12 cellular contexts compared by ENCODE assay signal in the genomic region with DNA sequence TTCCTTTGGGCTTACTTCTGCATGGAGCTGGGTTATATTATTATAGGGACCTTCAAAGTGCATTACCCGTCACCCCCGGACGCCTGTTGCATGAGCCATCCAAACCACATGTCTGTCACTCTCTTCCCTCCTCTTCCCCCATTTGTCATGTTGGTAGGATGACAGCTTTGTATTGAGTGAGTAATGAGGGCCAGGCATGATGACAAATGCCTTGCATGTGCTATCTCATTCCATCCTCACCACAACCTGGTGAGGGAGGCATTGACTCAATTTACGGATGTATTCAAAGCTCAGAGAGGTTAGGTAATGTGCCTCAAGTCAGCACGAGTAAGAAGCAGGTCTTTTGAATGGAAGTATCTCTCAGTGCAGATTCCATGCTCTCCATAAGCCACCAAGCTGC.
A peak's percentile ranks its signal among the peaks of the same experiment; 100 is the strongest.
DNase-seq lines count a peak whose midpoint lies in the region; ATAC-seq, FAIRE-seq and TF ChIP-seq lines count a peak whose summit lies in the region.
"Had no signal": no experiment of that assay in that cellular context is flagged by ENCODE, and none has a peak within 500 bp of the region (broad histone marks: within the 10 kb centered on the region; RNA-seq: fewer than 3 reads in every experiment).

No MANE protein-coding gene starts in this region.

- TF ChIP-seq CTCF in RWPE1 (conservative IDR thresholded peaks at IDR 0.05; ENCODE audit: low read depth) (no peak), fibroblast of mammary gland (conservative IDR thresholded peaks at IDR 0.05; ENCODE audit: control insufficient read depth, insufficient read depth, low read depth, low read length) (no peak), vagina (IDR thresholded peaks at IDR 0.05) (no peak), mucosa of descending colon (IDR thresholded peaks at IDR 0.05) (no peak)

- H3K36me3 ChIP-seq in vagina (no peaks in the 10 kb centered on the region), mucosa of descending colon (ENCODE audit: low read depth) (no peaks in the 10 kb centered on the region)
- H3K36me3 ChIP-seq: prostate gland had no signal

- H3K4me3 ChIP-seq in fibroblast of mammary gland (ENCODE audit: control insufficient read depth, low read depth, low read length): no peak overlapping the region
- no peak overlapping the region for H3K4me3 ChIP-seq in vagina
- no peak overlapping the region for H3K4me3 ChIP-seq in mucosa of descending colon
- H3K4me3 ChIP-seq: prostate gland had no signal

- CTCF ChIA-PET in RWPE1 (lab: Yijun Ruan, JAX): interaction anchor here (0.6 to 1.2 kb wide), 6 partner anchors 9 to 264 kb away, joined by 3 to 7 read pairs (median 4); no protein-coding TSS in a partner anchor

- no peaks in the 10 kb centered on the region for H3K4me1 ChIP-seq in vagina
- H3K4me1 ChIP-seq in mucosa of descending colon (ENCODE audit: low read depth): no peaks in the 10 kb centered on the region

- FAIRE-seq in urothelium cell line (lab: Jason Lieb, UNC): peak; percentile 96
- FAIRE-seq: GM12891 had no signal

- no peaks in the 10 kb centered on the region for H3K27me3 ChIP-seq in vagina

- DNase-seq in stimulated activated CD4-positive, alpha-beta T cell treated with anti-CD3 and anti-CD28 coated beads, Interleukin-15, amount 100 ng/mL, for 24 hours: peak; percentile 9
- DNase-seq in stimulated activated CD4-positive, alpha-beta T cell treated with anti-CD3 and anti-CD28 coated beads, Interleukin-4, amount 100 ng/mL, for 24 hours: no peak
- DNase-seq in RWPE1 (ENCODE audit: low spot score) (peak; percentile 72), fibroblast of mammary gland (ENCODE audit: low read depth) (peak; percentile 81), urothelium cell line (ENCODE audit: low spot score) (peak; percentile 75), vagina (ENCODE audit: extremely low spot score in 2 of 2) (no peak), mucosa of descending colon (no peak)
- DNase-seq: CD8-positive, alpha-beta T cell had no signal

- ATAC-seq in HG03565 (IDR thresholded peaks at IDR 0.05; ENCODE audit: unreplicated experiment) (no peak), mucosa of descending colon (no peak)
- ATAC-seq: CD8-positive, alpha-beta T cell; WTC11 had no signal

- no peaks in the 10 kb centered on the region for H3K9me3 ChIP-seq in vagina
- no peaks in the 10 kb centered on the region for H3K9me3 ChIP-seq in mucosa of descending colon
- H3K9me3 ChIP-seq: prostate gland had no signal

- POLR2A ChIA-PET in RWPE1 (lab: Yijun Ruan, JAX; ENCODE audit: low non-redundant PET): no interaction called here

- H3K27ac ChIP-seq in RWPE1 (no peak overlapping the region), vagina (no peak overlapping the region)
- H3K27ac ChIP-seq: prostate gland had no signal

- intact Hi-C loops in vagina (cut with DNase I): no loop called here
- intact Hi-C loops in mucosa of descending colon (cut with DNase I, micrococcal nuclease): no loop called here

- no peak for TF ChIP-seq POLR2A in vagina (IDR thresholded peaks at IDR 0.05)

Comparison
In these comparisons a context has a peak if more than half of its experiments do, and no peak if none do; other contexts are left out.
1. DNase-seq: peak in stimulated activated CD4-positive, alpha-beta T cell treated with anti-CD3 and anti-CD28 coated beads, Interleukin-15, amount 100 ng/mL, for 24 hours (single experiment), RWPE1 (single experiment), fibroblast of mammary gland (single experiment) and urothelium cell line (single experiment); none in stimulated activated CD4-positive, alpha-beta T cell treated with anti-CD3 and anti-CD28 coated beads, Interleukin-4, amount 100 ng/mL, for 24 hours (single experiment), vagina (0 of 2) and mucosa of descending colon (0 of 3).